ENCODE assay signal across 11 cellular contexts in the genomic region with DNA sequence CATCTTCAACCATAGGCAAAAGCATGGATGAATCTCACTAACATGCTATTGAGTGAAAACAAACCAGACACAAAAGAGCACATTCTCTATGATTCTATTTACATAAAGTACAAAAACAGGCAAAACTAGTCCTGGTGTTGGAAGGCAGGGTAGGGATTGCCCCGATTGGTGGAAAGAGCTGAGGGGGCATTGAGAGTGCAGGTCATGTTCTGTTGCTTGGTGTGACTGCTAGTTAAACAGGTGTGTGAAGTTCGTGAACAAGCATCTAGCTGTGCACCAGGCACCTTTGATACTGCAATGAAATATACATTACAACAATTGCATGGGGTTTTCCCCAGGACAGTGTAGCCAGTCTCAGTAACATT. TPM values are rescaled to one million over a fixed set of nuclear protein-coding genes. Genes with fewer than 3 reads are reported as not detected.
DNase-seq lines count a peak whose midpoint lies in the region; ATAC-seq, FAIRE-seq and TF ChIP-seq lines count a peak whose summit lies in the region.
"Had no signal": no experiment of that assay in that cellular context is flagged by ENCODE, and none has a peak within 500 bp of the region (broad histone marks: within the 10 kb centered on the region; RNA-seq: fewer than 3 reads in every experiment).

No MANE protein-coding gene starts in this region.

- peak overlapping the region; percentile 65; the same call in 1 of the 2 replicates for H3K4me3 ChIP-seq in H7 (ENCODE audit: insufficient read depth, low read depth, low read length)
- H3K4me3 ChIP-seq in astrocyte (ENCODE audit: insufficient read depth, low read depth, low read length), result peak overlapping the region; percentile 57
- peak overlapping the region; percentile 60 for H3K4me3 ChIP-seq in iPS-18a (ENCODE audit: low read length)
- H3K4me3 ChIP-seq in gastrocnemius medialis, result peak overlapping the region; percentile 71 to 94 (median 80)

- peaks cover 6% of the 10 kb centered on the region for H3K4me1 Mint-ChIP-seq in astrocyte (ENCODE audit: low read depth, unreplicated experiment)
- H3K4me1 Mint-ChIP-seq in activated CD8-positive, alpha-beta memory T cell treated with anti-CD3 and anti-CD28 coated beads, Interleukin-2, amount 10 ng/mL, durations not matched to agents 7 days and 5 days, result peaks cover 3% of the 10 kb centered on the region

- in situ Hi-C loops in gastrocnemius medialis (cut with MboI; ENCODE audit: low sequenced_read_pairs in 4 of 4), result no loop called here

- no peak for ATAC-seq in gastrocnemius medialis
- ATAC-seq in activated CD8-positive, alpha-beta memory T cell treated with anti-CD3 and anti-CD28 coated beads, Interleukin-2, amount 10 ng/mL, durations not matched to agents 7 days and 5 days, result no peak

- H2AFZ ChIP-seq in astrocyte (ENCODE audit: low read depth, low read length), result peak overlapping the region; percentile 83

- no peaks in the 10 kb centered on the region for H4K20me1 ChIP-seq in astrocyte (ENCODE audit: insufficient read depth, low read length)

- no peaks in the 10 kb centered on the region for H3K9me3 Mint-ChIP-seq in astrocyte (ENCODE audit: unreplicated experiment)
- no peaks in the 10 kb centered on the region for H3K9me3 Mint-ChIP-seq in activated CD8-positive, alpha-beta memory T cell treated with anti-CD3 and anti-CD28 coated beads, Interleukin-2, amount 10 ng/mL, durations not matched to agents 7 days and 5 days (ENCODE audit: low read depth)

- no peaks in the 10 kb centered on the region for H3K9me3 ChIP-seq in astrocyte (ENCODE audit: insufficient read depth, low read depth, low read length)
- no peaks in the 10 kb centered on the region for H3K9me3 ChIP-seq in iPS-18a (ENCODE audit: control insufficient read depth, low read depth, low read length)
- no peaks in the 10 kb centered on the region for H3K9me3 ChIP-seq in gastrocnemius medialis

- H3K4me3 Mint-ChIP-seq in astrocyte (ENCODE audit: unreplicated experiment), result peak overlapping the region; percentile 78
- H3K4me3 Mint-ChIP-seq in activated CD8-positive, alpha-beta memory T cell treated with anti-CD3 and anti-CD28 coated beads, Interleukin-2, amount 10 ng/mL, durations not matched to agents 7 days and 5 days, result no peak overlapping the region

- no peak for TF ChIP-seq POLR2A in gastrocnemius medialis (IDR thresholded peaks at IDR 0.05)

- H3K4me2 ChIP-seq in astrocyte (ENCODE audit: low read length), result peak overlapping the region; percentile 88

- POLR2A ChIA-PET in GM10248 (lab: Yijun Ruan, JAX), result no interaction called here

- H3K27ac Mint-ChIP-seq in astrocyte (ENCODE audit: unreplicated experiment), result peak overlapping the region; percentile 58
- H3K27ac Mint-ChIP-seq in activated CD8-positive, alpha-beta memory T cell treated with anti-CD3 and anti-CD28 coated beads, Interleukin-2, amount 10 ng/mL, durations not matched to agents 7 days and 5 days, result no peak overlapping the region

- intact Hi-C loops in gastrocnemius medialis (cut with DNase I; ENCODE audit: low total_unique reads), result loop anchor here (2.0 to 5.0 kb wide), 2 partner anchors 62 to 166 kb away; no protein-coding TSS in a partner anchor

- no peak overlapping the region for H3K27ac ChIP-seq in astrocyte (ENCODE audit: low read depth, low read length)
- no peak overlapping the region for H3K27ac ChIP-seq in iPS-18a (ENCODE audit: low read length)
- H3K27ac ChIP-seq in gastrocnemius medialis, result peak overlapping the region; percentile 80 to 92 (median 86)

- H3K9ac ChIP-seq in astrocyte (ENCODE audit: low read length) (no peak overlapping the region), iPS-18a (ENCODE audit: low read length) (no peak overlapping the region)

- H3K36me3 ChIP-seq in H7 (replicated peaks; ENCODE audit: control insufficient read depth, insufficient read depth, low read length) (no peaks in the 10 kb centered on the region), astrocyte (ENCODE audit: insufficient read depth, low read length) (no peaks in the 10 kb centered on the region), iPS-18a (ENCODE audit: control insufficient read depth, low read depth, low read length) (no peaks in the 10 kb centered on the region), gastrocnemius medialis (no peaks in the 10 kb centered on the region)

- DNase-seq in H7, result no peak
- DNase-seq in astrocyte (ENCODE audit: low read depth), result no peak
- no peak for DNase-seq in gastrocnemius medialis
- no peak for DNase-seq in NCI-H524 treated with DMSO at 0.1 percent for 48 hours (lab: John Stamatoyannopoulos, UW)
- no peak for DNase-seq in activated CD4-positive, alpha-beta T cell treated with anti-CD3 and anti-CD28 coated beads for 1 hour
- DNase-seq in GM10248 (ENCODE audit: extremely low spot score), result no peak
- DNase-seq in activated CD8-positive, alpha-beta memory T cell treated with anti-CD3 and anti-CD28 coated beads, Interleukin-2, amount 10 ng/mL, durations not matched to agents 7 days and 5 days, result no peak
- DNase-seq: activated gamma-delta T cell, SHP77 had no signal

- no peaks in the 10 kb centered on the region for H3K79me2 ChIP-seq in astrocyte (ENCODE audit: insufficient read depth, low read length)

- H3K4me1 ChIP-seq in astrocyte (ENCODE audit: insufficient read depth, low read length), result no peaks in the 10 kb centered on the region
- H3K4me1 ChIP-seq in iPS-18a (ENCODE audit: control insufficient read depth, low read depth, low read length), result peaks cover 18% of the 10 kb centered on the region
- H3K4me1 ChIP-seq in gastrocnemius medialis, result peaks cover 17 to 18% of the 10 kb centered on the region in 2 donors

- TF ChIP-seq CTCF in astrocyte (IDR thresholded peaks at IDR 0.05; ENCODE audit: insufficient read depth, low read depth, low read length) (no peak), gastrocnemius medialis (IDR thresholded peaks at IDR 0.05 in 4 of 5, conservative IDR thresholded peaks at IDR 0.05 in 1 of 5) (no peak), GM10248 (IDR thresholded peaks at IDR 0.05; ENCODE audit: control extremely low read depth, extremely low read depth, low read depth, missing control alignments) (no peak)

- no peaks in the 10 kb centered on the region for H3K36me3 Mint-ChIP-seq in astrocyte (ENCODE audit: low read depth, unreplicated experiment)
- peaks cover 2% of the 10 kb centered on the region for H3K36me3 Mint-ChIP-seq in activated CD8-positive, alpha-beta memory T cell treated with anti-CD3 and anti-CD28 coated beads, Interleukin-2, amount 10 ng/mL, durations not matched to agents 7 days and 5 days

- FAIRE-seq in astrocyte (lab: Jason Lieb, UNC), result no peak
- FAIRE-seq: islet of Langerhans had no signal

- CTCF ChIA-PET in GM10248 (lab: Yijun Ruan, JAX), result no interaction called here
- CTCF ChIA-PET in activated CD8-positive, alpha-beta memory T cell treated with anti-CD3 and anti-CD28 coated beads, Interleukin-2, amount 10 ng/mL, durations not matched to agents 7 days and 5 days (lab: Charles Lee), result no interaction called here

- H3K27me3 Mint-ChIP-seq in astrocyte (ENCODE audit: low read depth, unreplicated experiment), result peaks cover 31% of the 10 kb centered on the region
- peaks cover 43% of the 10 kb centered on the region for H3K27me3 Mint-ChIP-seq in activated CD8-positive, alpha-beta memory T cell treated with anti-CD3 and anti-CD28 coated beads, Interleukin-2, amount 10 ng/mL, durations not matched to agents 7 days and 5 days

- H3K27me3 ChIP-seq in H7 (ENCODE audit: control insufficient read depth, insufficient read depth, low read length), result peaks cover 53% of the 10 kb centered on the region
- peaks cover 23% of the 10 kb centered on the region for H3K27me3 ChIP-seq in astrocyte (ENCODE audit: insufficient read depth, low read length)
- peaks cover 59% of the 10 kb centered on the region for H3K27me3 ChIP-seq in iPS-18a (ENCODE audit: control insufficient read depth, insufficient read depth, low read length)
- no peaks in the 10 kb centered on the region for H3K27me3 ChIP-seq in gastrocnemius medialis

RNA-seq across cellular contexts. Expression of a gene that starts 26.3 kb away (rescaled TPM):
- 1.0 and 5.0 TPM in 2 replicates for total RNA-seq in H7 (2014; rRNA removed; shearing (Covaris generic))
- 6.8 and 8.5 TPM in 2 replicates for total RNA-seq in astrocyte
- 10 to 100 TPM; 20.1 to 60.0 (median 25.3) TPM for total RNA-seq in gastrocnemius medialis
- not detected for total RNA-seq in activated CD8-positive, alpha-beta memory T cell treated with anti-CD3 and anti-CD28 coated beads, Interleukin-2, amount 10 ng/mL, durations not matched to agents 7 days and 5 days

Comparison
In these comparisons a context has a peak if more than half of its experiments do, and no peak if none do; other contexts are left out.
1. H3K27ac ChIP-seq: peak in gastrocnemius medialis (4 of 4); none in astrocyte (single experiment) and iPS-18a (single experiment).
2. Peak in every context shown above with its lines, with median percentiles within 50 percentile points of each other: H3K4me3 ChIP-seq.